15 cellular contexts compared by ENCODE assay signal in genomic region chr15:51160484-51160883, GRCh38.
A peak's percentile ranks its signal among the peaks of the same experiment; 100 is the strongest.
DNase-seq lines count a peak whose midpoint lies in the region; ATAC-seq and TF ChIP-seq lines count a peak whose summit lies in the region.
"Had no signal": no experiment of that assay in that cellular context is flagged by ENCODE, and none has a peak within 500 bp of the region (broad histone marks: within the 10 kb centered on the region; RNA-seq: fewer than 3 reads in every experiment).

No MANE protein-coding gene starts in this region.

- H3K9me2 ChIP-seq in MM.1S (replicated peaks; ENCODE audit: insufficient read depth, low read length) = no peaks in the 10 kb centered on the region

- peak overlapping the region; percentile 31 to 99 (median 92) for H3K27ac ChIP-seq in dorsolateral prefrontal cortex
- H3K27ac ChIP-seq in layer of hippocampus (ENCODE audit: low read depth, low read length) = peak overlapping the region; percentile 80
- no peak overlapping the region for H3K27ac ChIP-seq in MM.1S (ENCODE audit: low read length)
- H3K27ac ChIP-seq in transverse colon = no peak overlapping the region

- H3K4me1 ChIP-seq in MM.1S (ENCODE audit: low read length) = peaks cover 8% of the 10 kb centered on the region; the same call in 1 of the 2 replicates
- H3K4me1 ChIP-seq in transverse colon = peaks cover 0 to 7% (median 5%) of the 10 kb centered on the region in 4 donors

- in situ Hi-C loops in transverse colon (cut with MboI; ENCODE audit: low pct_ligation_motif_present in 1 of 4, low pct_unique_long_range_greater_than_20kb in 1 of 4, low sequenced_read_pairs in 3 of 4) = loop anchor here in 3 of 4 donors (5.0 to 25.0 kb wide), 3 partner anchors 222 to 227 kb away; no protein-coding TSS in a partner anchor

- no peak for TF ChIP-seq EP300 in transverse colon (IDR thresholded peaks at IDR 0.05; ENCODE audit: low read depth)

- H3K9ac ChIP-seq in MM.1S (ENCODE audit: low read length) = no peak overlapping the region

- H2AFZ ChIP-seq in MM.1S (ENCODE audit: low read length) = no peak overlapping the region

- peak; percentile 53 for DNase-seq in COLO829 (ENCODE audit: low spot score)
- DNase-seq in dorsolateral prefrontal cortex = peak in 9 of 10 donors; percentile 69 to 91 (median 85)
- DNase-seq in putamen (ENCODE audit: low spot score) = peak; percentile 89
- DNase-seq in MM.1S = no peak
- no peak for DNase-seq in transverse colon
- DNase-seq in NCI-H128 (lab: John Stamatoyannopoulos, UW; ENCODE audit: unreplicated experiment) = no peak
- DNase-seq: CD4-positive, CD25-positive, alpha-beta regulatory T cell; DMS79 treated with DMSO at 0.1 percent for 48 hours; HCEC 1CT; IMR-90; Kasumi-1; NCI-H2227 treated with DMSO at 0.1 percent for 48 hours; NCI-H526 had no signal

- no peak for ATAC-seq in HG03439 (IDR thresholded peaks at IDR 0.05; ENCODE audit: unreplicated experiment)

- H3F3A ChIP-seq in MM.1S (ENCODE audit: insufficient read depth, low read length) = peaks cover 7% of the 10 kb centered on the region; the same call in 1 of the 2 replicates

- H3K79me2 ChIP-seq in MM.1S (ENCODE audit: low read length) = no peaks in the 10 kb centered on the region

- no peak overlapping the region for H3K4me2 ChIP-seq in MM.1S (ENCODE audit: low read depth, low read length)

- WGBS in transverse colon (ENCODE audit: low coverage in 1 of 2), 2 donors = 72 to 84% methylated on average over 4 to 7 of the region's 7 CpGs

- peak overlapping the region in 1 of 59 donors; percentile 18 for H3K4me3 ChIP-seq in dorsolateral prefrontal cortex
- no peak overlapping the region for H3K4me3 ChIP-seq in MM.1S (ENCODE audit: low read length)
- H3K4me3 ChIP-seq in transverse colon = no peak overlapping the region

- H3K27me3 ChIP-seq in dorsolateral prefrontal cortex (no peaks in the 10 kb centered on the region), layer of hippocampus (ENCODE audit: control insufficient read depth, insufficient read depth, low read length) (no peaks in the 10 kb centered on the region), MM.1S (replicated peaks; ENCODE audit: insufficient read depth, low read length) (no peaks in the 10 kb centered on the region), transverse colon (no peaks in the 10 kb centered on the region)

- TF ChIP-seq POLR2A in transverse colon (IDR thresholded peaks at IDR 0.05) = no peak

- H3K9me3 ChIP-seq in MM.1S (replicated peaks; ENCODE audit: insufficient read depth, low read length) (no peaks in the 10 kb centered on the region), transverse colon (no peaks in the 10 kb centered on the region)

- intact Hi-C loops in dorsolateral prefrontal cortex (cut with DNase I) = loop anchor here in 1 of 2 donors (2.0 to 5.0 kb wide), 2 partner anchors 28 to 222 kb away; no protein-coding TSS in a partner anchor
- intact Hi-C loops in transverse colon (cut with DNase I; ENCODE audit: low total_unique reads) = loop anchor here (10.0 kb wide), 1 partner anchor 224 kb away; no protein-coding TSS in a partner anchor

- TF ChIP-seq CTCF in dorsolateral prefrontal cortex (IDR thresholded peaks at IDR 0.05 in 54 of 56, conservative IDR thresholded peaks at IDR 0.05 in 2 of 56; ENCODE audit: low read depth in 1 of 56, partially characterized antibody in 56 of 56) (peak in 9 of 56 donors; percentile 8 to 48 (median 21)), MM.1S (IDR thresholded peaks at IDR 0.05; ENCODE audit: low read length) (no peak), transverse colon (IDR thresholded peaks at IDR 0.05) (no peak)

- H4K20me1 ChIP-seq in MM.1S (ENCODE audit: insufficient read depth, low read length) = no peaks in the 10 kb centered on the region

- H3K36me3 ChIP-seq in MM.1S (replicated peaks; ENCODE audit: insufficient read depth, low read length) (no peaks in the 10 kb centered on the region), transverse colon (no peaks in the 10 kb centered on the region)

Comparison
In these comparisons a context has a peak if more than half of its experiments do, and no peak if none do; other contexts are left out.
1. DNase-seq: peak in COLO829 (single experiment), dorsolateral prefrontal cortex (9 of 10) and putamen (single experiment); none in MM.1S (single experiment), transverse colon (single experiment) and NCI-H128 (single experiment).
2. H3K27ac ChIP-seq: peak in dorsolateral prefrontal cortex (59 of 59) and layer of hippocampus (single experiment); none in MM.1S (single experiment) and transverse colon (0 of 4).